19 cellular contexts compared by ENCODE assay signal in the genomic region with DNA sequence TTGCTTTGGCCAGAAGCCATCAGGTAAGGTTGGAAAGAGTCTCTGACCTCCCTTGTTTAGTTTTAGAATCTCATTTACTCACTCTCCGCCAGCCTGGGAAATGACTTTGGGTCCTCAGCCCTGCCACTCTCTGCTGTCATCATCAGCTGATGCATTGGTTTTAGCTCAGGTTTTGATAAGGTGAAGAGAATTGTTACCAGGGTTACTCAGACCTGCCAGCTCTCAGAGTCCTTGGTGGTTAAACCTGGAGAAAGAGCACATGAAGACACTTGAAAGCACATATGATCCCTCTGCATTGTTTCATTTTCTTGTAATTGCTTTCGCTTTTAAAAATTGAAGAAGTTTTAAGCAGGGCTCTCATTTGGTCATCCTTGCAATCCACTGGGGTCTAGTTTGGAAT. TPM values are rescaled to one million over a fixed set of nuclear protein-coding genes. Genes with fewer than 3 reads are reported as not detected.
DNase-seq lines count a peak whose midpoint lies in the region; ATAC-seq and TF ChIP-seq lines count a peak whose summit lies in the region.
"Had no signal": no experiment of that assay in that cellular context is flagged by ENCODE, and none has a peak within 500 bp of the region (broad histone marks: within the 10 kb centered on the region; RNA-seq: fewer than 3 reads in every experiment).

No MANE protein-coding gene starts in this region.

- peak; percentile 1 for DNase-seq in activated naive CD8-positive, alpha-beta T cell treated with anti-CD3 and anti-CD28 coated beads for 36 hours
- no peak for DNase-seq in activated naive CD8-positive, alpha-beta T cell treated with anti-CD3 and anti-CD28 coated beads, Interleukin-2, amount 50 U/mL, for 24 hours
- peak; percentile 66 for DNase-seq in OCI-M1 (lab: John Stamatoyannopoulos, UW)
- peak in 2 of 3 donors; percentile 1 to 16 for DNase-seq in immature natural killer cell
- no peak for DNase-seq in testis
- DNase-seq in sigmoid colon: no peak
- DNase-seq: adrenal gland; head of caudate nucleus; naive thymus-derived CD8-positive, alpha-beta T cell; NCI-H2171 treated with DMSO at 0.1 percent for 48 hours; NCI-H69; PC-3; SHP77 had no signal

- H3K27ac Mint-ChIP-seq in activated naive CD8-positive, alpha-beta T cell treated with anti-CD3 and anti-CD28 coated beads for 36 hours: peak overlapping the region; percentile 55
- no peak overlapping the region for H3K27ac Mint-ChIP-seq in activated naive CD8-positive, alpha-beta T cell treated with anti-CD3 and anti-CD28 coated beads, Interleukin-2, amount 50 U/mL, for 24 hours
- peak overlapping the region; percentile 10 to 80 (median 50) for H3K27ac Mint-ChIP-seq in immature natural killer cell
- H3K27ac Mint-ChIP-seq: CD14-positive monocyte had no signal

- TF ChIP-seq EP300 in sigmoid colon (IDR thresholded peaks at IDR 0.05): no peak

- TF ChIP-seq POLR2A in testis (IDR thresholded peaks at IDR 0.05) (no peak), sigmoid colon (IDR thresholded peaks at IDR 0.05) (no peak)

- H3K9me3 ChIP-seq in testis (no peaks in the 10 kb centered on the region), sigmoid colon (no peaks in the 10 kb centered on the region)
- H3K9me3 ChIP-seq: adrenal gland, breast epithelium had no signal

- H3K4me3 Mint-ChIP-seq in activated naive CD8-positive, alpha-beta T cell treated with anti-CD3 and anti-CD28 coated beads for 36 hours: no peak overlapping the region
- H3K4me3 Mint-ChIP-seq in activated naive CD8-positive, alpha-beta T cell treated with anti-CD3 and anti-CD28 coated beads, Interleukin-2, amount 50 U/mL, for 24 hours: no peak overlapping the region
- H3K4me3 Mint-ChIP-seq in immature natural killer cell: peak overlapping the region in 4 of 5 donors; percentile 30 to 53 (median 44)
- H3K4me3 Mint-ChIP-seq: CD14-positive monocyte; naive thymus-derived CD8-positive, alpha-beta T cell had no signal

- no peaks in the 10 kb centered on the region for H3K27me3 ChIP-seq in testis
- H3K27me3 ChIP-seq in sigmoid colon: no peaks in the 10 kb centered on the region
- H3K27me3 ChIP-seq: adrenal gland, breast epithelium had no signal

- H3K27me3 Mint-ChIP-seq in activated naive CD8-positive, alpha-beta T cell treated with anti-CD3 and anti-CD28 coated beads for 36 hours: no peaks in the 10 kb centered on the region
- no peaks in the 10 kb centered on the region for H3K27me3 Mint-ChIP-seq in activated naive CD8-positive, alpha-beta T cell treated with anti-CD3 and anti-CD28 coated beads, Interleukin-2, amount 50 U/mL, for 24 hours
- peaks cover 0 to 2% (median 0%) of the 10 kb centered on the region in 3 donors for H3K27me3 Mint-ChIP-seq in immature natural killer cell (ENCODE audit: low read depth in 3 of 3)
- H3K27me3 Mint-ChIP-seq: naive thymus-derived CD8-positive, alpha-beta T cell had no signal

- H3K9me3 Mint-ChIP-seq in activated naive CD8-positive, alpha-beta T cell treated with anti-CD3 and anti-CD28 coated beads for 36 hours: no peaks in the 10 kb centered on the region
- H3K9me3 Mint-ChIP-seq in activated naive CD8-positive, alpha-beta T cell treated with anti-CD3 and anti-CD28 coated beads, Interleukin-2, amount 50 U/mL, for 24 hours: no peaks in the 10 kb centered on the region
- H3K9me3 Mint-ChIP-seq in immature natural killer cell: no peaks in the 10 kb centered on the region
- H3K9me3 Mint-ChIP-seq: naive thymus-derived CD8-positive, alpha-beta T cell had no signal

- H3K4me1 Mint-ChIP-seq in activated naive CD8-positive, alpha-beta T cell treated with anti-CD3 and anti-CD28 coated beads for 36 hours: peaks cover 31% of the 10 kb centered on the region
- H3K4me1 Mint-ChIP-seq in activated naive CD8-positive, alpha-beta T cell treated with anti-CD3 and anti-CD28 coated beads, Interleukin-2, amount 50 U/mL, for 24 hours: peaks cover 36% of the 10 kb centered on the region
- peaks cover 35 to 50% of the 10 kb centered on the region in 2 donors for H3K4me1 Mint-ChIP-seq in immature natural killer cell

- peaks cover 13% of the 10 kb centered on the region for H3K36me3 Mint-ChIP-seq in activated naive CD8-positive, alpha-beta T cell treated with anti-CD3 and anti-CD28 coated beads for 36 hours
- peaks cover 11% of the 10 kb centered on the region for H3K36me3 Mint-ChIP-seq in activated naive CD8-positive, alpha-beta T cell treated with anti-CD3 and anti-CD28 coated beads, Interleukin-2, amount 50 U/mL, for 24 hours (ENCODE audit: low read depth)
- peaks cover 16 to 26% (median 24%) of the 10 kb centered on the region in 3 donors for H3K36me3 Mint-ChIP-seq in immature natural killer cell

- no peak for TF ChIP-seq CTCF in testis (IDR thresholded peaks at IDR 0.05)
- no peak for TF ChIP-seq CTCF in sigmoid colon (IDR thresholded peaks at IDR 0.05)

- peak overlapping the region in 1 of 2 donors; percentile 1 for H3K27ac ChIP-seq in testis
- no peak overlapping the region for H3K27ac ChIP-seq in sigmoid colon
- H3K27ac ChIP-seq: adrenal gland, breast epithelium had no signal

- H3K4me1 ChIP-seq in testis: no peaks in the 10 kb centered on the region
- peaks cover 0 to 25% (median 20%) of the 10 kb centered on the region in 4 donors for H3K4me1 ChIP-seq in sigmoid colon
- H3K4me1 ChIP-seq: breast epithelium had no signal

- ATAC-seq in activated naive CD8-positive, alpha-beta T cell treated with anti-CD3 and anti-CD28 coated beads, Interleukin-2, amount 50 U/mL, for 24 hours: no peak
- ATAC-seq in GM19468 (IDR thresholded peaks at IDR 0.05; ENCODE audit: extremely low read depth, unreplicated experiment): peak; percentile 9
- ATAC-seq in GM18517 (IDR thresholded peaks at IDR 0.05; ENCODE audit: unreplicated experiment): no peak
- ATAC-seq: left lobe of liver; naive thymus-derived CD8-positive, alpha-beta T cell; PC-3; sciatic nerve had no signal

- H3K4me3 ChIP-seq in testis (no peak overlapping the region), sigmoid colon (no peak overlapping the region)
- H3K4me3 ChIP-seq: adrenal gland, breast epithelium had no signal

- WGBS in testis, 2 donors: 77 to 84% methylated on average over 2 of the region's 2 CpGs
- WGBS in sigmoid colon, 2 donors: 93 to 98% methylated on average over 2 of the region's 2 CpGs

- intact Hi-C loops in testis (cut with DNase I; ENCODE audit: low total_unique reads): no loop called here
- intact Hi-C loops in sigmoid colon (cut with DNase I): loop anchor here (10.0 kb wide), 1 partner anchor 187 kb away; a partner anchor contains a TSS

- H3K36me3 ChIP-seq in testis (ENCODE audit: low read depth, missing control alignments) (no peaks in the 10 kb centered on the region), sigmoid colon (peaks cover 0 to 23% (median 0%) of the 10 kb centered on the region in 4 donors)
- H3K36me3 ChIP-seq: adrenal gland, breast epithelium had no signal

RNA-seq across cellular contexts. Expression of a gene that starts 4.0 kb away (rescaled TPM):
- 1 to 10 TPM; 7.0 to 7.2 TPM for total RNA-seq in activated naive CD8-positive, alpha-beta T cell treated with anti-CD3 and anti-CD28 coated beads for 36 hours
- polyA plus RNA-seq in immature natural killer cell: 10 to 100 TPM in 1 of 3 donors, 1 to 10 TPM in 2; 3.9 to 13.2 (median 7.5) TPM
- total RNA-seq in testis: 10 to 100 TPM in 1 of 2 donors, 1 to 10 TPM in 1; 7.3 to 10.5 TPM
- polyA plus RNA-seq in testis (ENCODE audit: insufficient read depth, low read depth, low replicate concordance): 4.5 TPM
- 10 to 100 TPM; 12.9 to 15.6 (median 14.0) TPM for total RNA-seq in sigmoid colon
- 10 to 100 TPM; 11.9 to 15.5 (median 13.8) TPM for polyA plus RNA-seq in sigmoid colon

Comparison
In these comparisons a context has a peak if more than half of its experiments do, and no peak if none do; other contexts are left out.
1. DNase-seq: peak in activated naive CD8-positive, alpha-beta T cell treated with anti-CD3 and anti-CD28 coated beads for 36 hours (single experiment), OCI-M1 (single experiment) and immature natural killer cell (2 of 3); none in activated naive CD8-positive, alpha-beta T cell treated with anti-CD3 and anti-CD28 coated beads, Interleukin-2, amount 50 U/mL, for 24 hours (single experiment), testis (single experiment) and sigmoid colon (single experiment).
2. H3K4me3 Mint-ChIP-seq: peak in immature natural killer cell (4 of 5); none in activated naive CD8-positive, alpha-beta T cell treated with anti-CD3 and anti-CD28 coated beads for 36 hours (single experiment) and activated naive CD8-positive, alpha-beta T cell treated with anti-CD3 and anti-CD28 coated beads, Interleukin-2, amount 50 U/mL, for 24 hours (single experiment).